In the genomic region with DNA sequence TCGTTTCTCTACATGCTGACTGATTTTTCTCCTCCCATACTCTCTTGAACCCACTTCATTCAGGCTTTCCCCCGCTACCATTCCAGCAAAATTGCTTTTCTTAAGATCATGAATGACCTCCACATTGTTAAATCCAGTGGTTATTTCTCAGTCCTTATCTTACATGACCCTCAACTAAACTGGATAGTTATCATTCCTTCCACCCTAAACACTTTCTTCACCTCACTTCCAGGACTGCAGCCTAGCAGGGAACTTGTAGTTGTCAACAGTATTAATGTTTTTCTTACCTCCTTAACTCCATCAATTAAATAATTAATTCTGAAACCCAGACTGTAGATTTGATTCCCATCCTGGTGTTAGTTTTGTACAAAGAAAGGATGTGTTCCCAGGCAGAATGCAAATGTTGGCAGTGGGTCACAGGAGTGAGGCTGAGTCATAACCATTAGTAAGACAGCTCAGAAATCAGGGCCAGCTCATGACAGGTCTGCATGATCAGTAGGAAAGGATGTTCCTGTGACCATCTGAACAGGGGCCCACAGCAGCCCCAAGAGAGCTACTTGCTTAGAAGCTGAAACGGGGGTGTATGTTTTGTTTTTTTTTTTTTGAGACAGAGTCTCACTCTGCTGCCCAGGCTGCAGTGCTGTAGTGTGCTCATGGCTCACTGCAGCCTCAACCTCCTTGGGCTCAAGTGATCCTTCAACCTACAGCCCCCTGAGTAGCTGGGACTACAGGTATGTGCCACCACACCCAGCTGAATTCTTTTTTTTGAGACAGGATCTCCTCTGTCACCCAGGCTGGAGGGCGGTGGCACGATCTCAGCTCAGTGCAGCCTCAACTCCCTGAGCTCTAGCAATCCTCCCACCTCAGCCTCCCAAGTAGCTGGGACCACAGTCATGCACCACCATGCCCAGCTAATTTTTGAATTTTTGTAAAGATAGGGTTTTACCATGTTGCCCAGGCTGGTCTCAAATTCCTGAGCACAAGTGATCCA, we compare ENCODE assay signal across 9 cellular contexts. TPM values are rescaled to one million over a fixed set of nuclear protein-coding genes. Genes with fewer than 3 reads are reported as not detected.
DNase-seq lines count a peak whose midpoint lies in the region; ATAC-seq, FAIRE-seq and TF ChIP-seq lines count a peak whose summit lies in the region.
"Had no signal": no experiment of that assay in that cellular context is flagged by ENCODE, and none has a peak within 500 bp of the region (broad histone marks: within the 10 kb centered on the region; RNA-seq: fewer than 3 reads in every experiment).

No MANE protein-coding gene starts in this region.

- TF ChIP-seq POLR2A in GM12892 (IDR thresholded peaks at IDR 0.05; ENCODE audit: low read depth, low read length) = peak; percentile 43; the same call in 1 of the 2 replicates
- TF ChIP-seq POLR2A in body of pancreas (IDR thresholded peaks at IDR 0.05) = no peak

- H3K4me1 ChIP-seq in body of pancreas = no peaks in the 10 kb centered on the region

- 78 to 79% methylated on average over 5 of the region's 5 CpGs for WGBS in body of pancreas, 2 donors

- H3K9me3 ChIP-seq in body of pancreas = no peaks in the 10 kb centered on the region

- peak; percentile 81 for ATAC-seq in GM21447 (IDR thresholded peaks at IDR 0.05; ENCODE audit: unreplicated experiment)
- ATAC-seq in HG03575 (IDR thresholded peaks at IDR 0.05; ENCODE audit: extremely low read depth, insufficient number of reproducible peaks, low FRiP score, unreplicated experiment) = peak; percentile 69
- ATAC-seq in body of pancreas = peak; percentile 56
- peak; percentile 84 for ATAC-seq in omental fat pad (ENCODE audit: low FRiP score)

- no peaks in the 10 kb centered on the region for H3K27me3 ChIP-seq in body of pancreas

- peak; percentile 86 for FAIRE-seq in GM12892 (lab: Jason Lieb, UNC)

- no peak overlapping the region for H3K27ac ChIP-seq in body of pancreas

- DNase-seq in GM12892 (ENCODE audit: insufficient read length) (no peak), body of pancreas (peak in 3 of 4 donors; percentile 46 to 69 (median 65)), omental fat pad (ENCODE audit: low spot score) (peak; percentile 66), NCI-H82 (lab: John Stamatoyannopoulos, UW) (no peak), globus pallidus (ENCODE audit: low spot score) (no peak)
- DNase-seq in stimulated activated CD4-positive, alpha-beta T cell treated with anti-CD3 and anti-CD28 coated beads, Interleukin-12 subunit alpha, Interleukin-12 subunit beta, amount 100 ng/mL, for 4 hours = no peak

- intact Hi-C loops in body of pancreas (cut with DNase I) = no loop called here

- TF ChIP-seq CTCF in body of pancreas (IDR thresholded peaks at IDR 0.05) (no peak), omental fat pad (IDR thresholded peaks at IDR 0.05) (no peak)

- H3K4me3 ChIP-seq in body of pancreas = no peak overlapping the region

- H3K36me3 ChIP-seq in body of pancreas (replicated peaks in 1 of 2; ENCODE audit: insufficient read depth in 1 of 2, low read depth in 2 of 2) = no peaks in the 10 kb centered on the region

RNA-seq across cellular contexts. Expression of a gene that starts 9.1 kb away (rescaled TPM):
- 3.7 TPM for polyA plus RNA-seq in GM12892 (2012; ENCODE audit: missing spikeins)
- 1 to 10 TPM; 1.0 to 9.6 TPM for total RNA-seq in body of pancreas
- total RNA-seq in omental fat pad = under 1 TPM in 2 of 4 donors, not detected in 2; 0.56 to 0.72 TPM
- total RNA-seq: neural crest cell had no signal

Comparison
In these comparisons a context has a peak if more than half of its experiments do, and no peak if none do; other contexts are left out.
1. DNase-seq: peak in body of pancreas (3 of 4) and omental fat pad (single experiment); none in GM12892 (single experiment), NCI-H82 (single experiment), globus pallidus (single experiment) and stimulated activated CD4-positive, alpha-beta T cell treated with anti-CD3 and anti-CD28 coated beads, Interleukin-12 subunit alpha, Interleukin-12 subunit beta, amount 100 ng/mL, for 4 hours (single experiment).
2. Peak in every context shown above with its lines, with median percentiles within 50 percentile points of each other: ATAC-seq.